ENCODE assay signal across 8 cellular contexts in the genomic region with DNA sequence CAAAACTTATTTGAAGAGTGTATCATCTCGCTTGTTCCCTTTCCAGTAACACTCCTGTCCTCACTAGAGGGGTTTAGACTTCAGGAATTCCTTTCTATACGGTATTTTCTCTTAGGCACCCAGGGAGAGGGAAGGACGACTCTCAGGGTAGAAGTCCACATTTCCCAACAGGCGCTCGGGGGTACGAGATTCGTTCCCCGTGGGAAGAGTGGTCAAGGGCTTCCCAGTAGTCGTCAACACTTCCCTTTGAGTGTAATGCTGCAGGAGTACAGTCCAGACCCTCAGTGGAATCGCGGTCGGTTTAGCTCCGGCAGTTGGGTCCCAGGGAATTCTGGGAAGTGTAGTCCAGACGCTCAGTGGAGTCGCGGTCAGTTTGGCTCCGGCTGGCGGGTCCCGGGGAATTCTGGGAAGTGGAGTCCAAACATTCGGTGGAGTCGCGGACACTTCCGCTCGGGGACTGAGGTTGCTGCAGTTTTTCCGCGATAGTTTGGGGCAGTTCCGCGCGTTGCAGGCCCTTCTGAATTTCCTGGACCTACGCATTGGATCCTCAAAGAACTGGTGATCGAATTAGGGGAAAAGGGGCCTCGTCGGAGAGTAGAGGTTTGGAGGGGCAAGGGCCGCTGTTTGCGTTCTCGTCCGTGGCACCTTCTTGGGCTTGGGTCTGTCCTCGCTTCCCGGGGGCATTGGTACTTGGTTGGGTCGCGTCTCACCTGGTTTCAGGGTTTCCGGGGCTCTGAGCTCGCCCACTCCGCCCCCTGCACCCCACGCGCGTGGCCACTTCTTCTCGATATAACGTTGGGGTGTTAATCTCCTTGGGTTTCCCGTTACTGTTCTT. TPM values are rescaled to one million over a fixed set of nuclear protein-coding genes. Genes with fewer than 3 reads are reported as not detected.
DNase-seq lines count a peak whose midpoint lies in the region; ATAC-seq and TF ChIP-seq lines count a peak whose summit lies in the region.

A gene (plus strand): TSS at position 431 of the 835 bp plus-strand sequence. CDS start 3,513 bp downstream, outside the sequence.

- peak within 1 kb of the TSS; percentile 74 for H3K4me3 ChIP-seq in Caco-2 (ENCODE audit: low read depth, low read length)
- H3K4me3 ChIP-seq in PC-9, result peak within 1 kb of the TSS; percentile 65
- peak within 1 kb of the TSS; percentile 90 to 97 for H3K4me3 ChIP-seq in esophagus (ENCODE audit: low read depth in 1 of 2, low read length in 2 of 2)
- H3K4me3 ChIP-seq in muscle layer of colon (ENCODE audit: low read depth in 1 of 2, low read length in 2 of 2), result peak within 1 kb of the TSS; percentile 88 to 93

- peak; percentile 85 for ATAC-seq in GM21529 (IDR thresholded peaks at IDR 0.05; ENCODE audit: unreplicated experiment)

- peak within 1 kb of the TSS; percentile 97 for H3K4me2 ChIP-seq in PC-9

- H3K36me3 Mint-ChIP-seq in Caco-2 (ENCODE audit: insufficient read depth, unreplicated experiment), result peaks cover 20% of the 10 kb centered on the region

- WGBS in esophagus, 2 donors, result 0% methylated on average over 50 of the region's 50 CpGs

- peaks cover 20% of the 10 kb centered on the region for H3K79me2 ChIP-seq in PC-9 (ENCODE audit: low read depth)

- TF ChIP-seq RAD21 in Ishikawa (IDR thresholded peaks at IDR 0.05; ENCODE audit: low read depth), result no peak

- peaks cover 9% of the 10 kb centered on the region; the same call in 1 of the 2 replicates for H3F3A ChIP-seq in PC-9 (ENCODE audit: insufficient read depth, low read depth)

- CTCF ChIA-PET in Caco-2 (lab: Charles Lee), result interaction anchor here (1.1 kb wide), 1 partner anchor 43 kb away, joined by 3 read pairs; no protein-coding TSS in a partner anchor
- CTCF ChIA-PET in PC-9 (lab: Charles Lee), result no interaction called here

- H3K27me3 ChIP-seq in Caco-2 (replicated peaks; ENCODE audit: control insufficient read depth, insufficient read depth, low read length), result no peaks in the 10 kb centered on the region
- no peaks in the 10 kb centered on the region for H3K27me3 ChIP-seq in PC-9 (ENCODE audit: insufficient read depth, low read depth)
- no peaks in the 10 kb centered on the region for H3K27me3 ChIP-seq in esophagus (ENCODE audit: control insufficient read depth in 1 of 2, insufficient read depth in 2 of 2, low read length in 2 of 2)
- H3K27me3 ChIP-seq in muscle layer of colon (ENCODE audit: control insufficient read depth in 1 of 2, insufficient read depth in 2 of 2, low read length in 2 of 2), result no peaks in the 10 kb centered on the region

- H3K9me3 ChIP-seq in Caco-2 (no peaks in the 10 kb centered on the region), PC-9 (ENCODE audit: insufficient read depth, low read depth) (0 out of 2 replicates have a peak, but pooled peaks cover 3% of the 10 kb centered on the region), esophagus (ENCODE audit: control insufficient read depth in 2 of 2, insufficient read depth in 1 of 2, low read depth in 1 of 2, low read length in 1 of 2) (peaks cover 0 to 2% of the 10 kb centered on the region in 2 donors), muscle layer of colon (ENCODE audit: low read length) (no peaks in the 10 kb centered on the region)

- H3K36me3 ChIP-seq in Caco-2 (ENCODE audit: control insufficient read depth, insufficient read depth, low read length) (no peaks in the 10 kb centered on the region), PC-9 (ENCODE audit: low read depth) (peaks cover 17% of the 10 kb centered on the region), esophagus (ENCODE audit: control insufficient read depth in 2 of 2, insufficient read depth in 2 of 2, low read length in 1 of 2) (peaks cover 0 to 2% of the 10 kb centered on the region in 2 donors), muscle layer of colon (ENCODE audit: insufficient read depth, low read length) (peaks cover 20% of the 10 kb centered on the region)

- no peaks in the 10 kb centered on the region for H3K4me1 Mint-ChIP-seq in Caco-2 (ENCODE audit: low read depth, unreplicated experiment)

- H4K20me1 ChIP-seq in PC-9 (ENCODE audit: insufficient read depth), result no peaks in the 10 kb centered on the region

- H3K9me2 ChIP-seq in PC-9 (ENCODE audit: insufficient read depth), result no peaks in the 10 kb centered on the region

- POLR2A ChIA-PET in Caco-2 (lab: Charles Lee) (interaction anchor here (0.6 to 1.7 kb wide), 4 partner anchors 43 to 344 kb away, joined by 3 to 7 read pairs (median 4); a partner anchor contains a TSS), PC-9 (lab: Charles Lee; ENCODE audit: unreplicated experiment) (interaction anchor here (0.9 kb wide), 1 partner anchor 551 kb away, joined by 3 read pairs; no protein-coding TSS in a partner anchor)

- DNase-seq in Caco-2 (peak; percentile 92 to 94), PC-9 (peak; percentile 85)
- peak; percentile 74 for DNase-seq in activated T-cell treated with anti-CD3 and anti-CD28 coated beads, Interleukin-2, amount 50 U/mL, for 1 hour
- DNase-seq in stimulated activated CD8-positive, alpha-beta memory T cell treated with anti-CD3 and anti-CD28 coated beads, Interleukin-7, amount 100 ng/mL, for 1 hour (ENCODE audit: low read depth in 2 of 2), result peak; percentile 58 to 65

- H3K9me3 Mint-ChIP-seq in Caco-2 (ENCODE audit: unreplicated experiment), result no peaks in the 10 kb centered on the region

- intact Hi-C loops in Caco-2 (cut with micrococcal nuclease; ENCODE audit: unreplicated experiment) (loop anchor here (1.0 to 5.0 kb wide), 8 partner anchors 19 to 143 kb away; a partner anchor contains a TSS), PC-9 (cut with micrococcal nuclease; ENCODE audit: unreplicated experiment) (loop anchor here (1.0 to 2.0 kb wide), 4 partner anchors 19 to 110 kb away; a partner anchor contains a TSS)

- TF ChIP-seq CTCF in Caco-2 (IDR thresholded peaks at IDR 0.05; ENCODE audit: insufficient read depth in 1 of 2, low read depth in 1 of 2, low read length in 1 of 2, severe bottlenecking in 1 of 2, unreplicated experiment in 1 of 2) (no peak), PC-9 (conservative IDR thresholded peaks at IDR 0.05) (no peak)

- H3K27ac Mint-ChIP-seq in Caco-2 (ENCODE audit: unreplicated experiment), result peak within 1 kb of the TSS; percentile 90

- TF ChIP-seq EP300 in Ishikawa (IDR thresholded peaks at IDR 0.05; ENCODE audit: borderline replicate concordance), result no peak

- H3K27ac ChIP-seq in PC-9 (peak within 1 kb of the TSS; percentile 10; the same call in 1 of the 2 replicates), esophagus (ENCODE audit: low read depth in 2 of 2, low read length in 1 of 2) (peak within 1 kb of the TSS; percentile 50 to 85), muscle layer of colon (ENCODE audit: low read depth, low read length) (peak within 1 kb of the TSS; percentile 53)

- H3K9ac ChIP-seq in muscle layer of colon (ENCODE audit: low read length), result peak within 1 kb of the TSS; percentile 93

- peak within 1 kb of the TSS; percentile 92 for H3K4me3 Mint-ChIP-seq in Caco-2 (ENCODE audit: unreplicated experiment)

- no peaks in the 10 kb centered on the region for H3K4me1 ChIP-seq in Caco-2
- peaks cover 19% of the 10 kb centered on the region for H3K4me1 ChIP-seq in PC-9 (replicated peaks; ENCODE audit: insufficient read depth)
- H3K4me1 ChIP-seq in esophagus (ENCODE audit: control insufficient read depth in 2 of 2, insufficient read depth in 2 of 2, low read length in 1 of 2), result no peaks in the 10 kb centered on the region
- H3K4me1 ChIP-seq in muscle layer of colon (ENCODE audit: insufficient read depth, low read length), result peaks cover 5% of the 10 kb centered on the region

- no peaks in the 10 kb centered on the region for H3K27me3 Mint-ChIP-seq in Caco-2 (ENCODE audit: insufficient read depth, unreplicated experiment)

- H2AFZ ChIP-seq in PC-9, result peak within 1 kb of the TSS; percentile 100

- BruUV-seq in Caco-2 (replicated peaks; lab: Mats Ljungman, UMichigan) (no TSS peak), PC-9 (replicated peaks; lab: Mats Ljungman, UMichigan) (no TSS peak)

TF ChIP-seq in Ishikawa, 13 proteins besides CTCF, POLR2A, EP300 and RAD21 (continues in another document):
- TF ChIP-seq NFIC (IDR thresholded peaks at IDR 0.05), result no peak
- TF ChIP-seq, protein P1, sequence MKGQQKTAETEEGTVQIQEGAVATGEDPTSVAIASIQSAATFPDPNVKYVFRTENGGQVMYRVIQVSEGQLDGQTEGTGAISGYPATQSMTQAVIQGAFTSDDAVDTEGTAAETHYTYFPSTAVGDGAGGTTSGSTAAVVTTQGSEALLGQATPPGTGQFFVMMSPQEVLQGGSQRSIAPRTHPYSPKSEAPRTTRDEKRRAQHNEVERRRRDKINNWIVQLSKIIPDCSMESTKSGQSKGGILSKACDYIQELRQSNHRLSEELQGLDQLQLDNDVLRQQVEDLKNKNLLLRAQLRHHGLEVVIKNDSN (IDR thresholded peaks at IDR 0.05), result no peak; the same call in 1 of the 2 replicates
- TF ChIP-seq FOXM1 (IDR thresholded peaks at IDR 0.05; ENCODE audit: borderline replicate concordance, low read depth), result no peak
- TF ChIP-seq, protein P2, sequence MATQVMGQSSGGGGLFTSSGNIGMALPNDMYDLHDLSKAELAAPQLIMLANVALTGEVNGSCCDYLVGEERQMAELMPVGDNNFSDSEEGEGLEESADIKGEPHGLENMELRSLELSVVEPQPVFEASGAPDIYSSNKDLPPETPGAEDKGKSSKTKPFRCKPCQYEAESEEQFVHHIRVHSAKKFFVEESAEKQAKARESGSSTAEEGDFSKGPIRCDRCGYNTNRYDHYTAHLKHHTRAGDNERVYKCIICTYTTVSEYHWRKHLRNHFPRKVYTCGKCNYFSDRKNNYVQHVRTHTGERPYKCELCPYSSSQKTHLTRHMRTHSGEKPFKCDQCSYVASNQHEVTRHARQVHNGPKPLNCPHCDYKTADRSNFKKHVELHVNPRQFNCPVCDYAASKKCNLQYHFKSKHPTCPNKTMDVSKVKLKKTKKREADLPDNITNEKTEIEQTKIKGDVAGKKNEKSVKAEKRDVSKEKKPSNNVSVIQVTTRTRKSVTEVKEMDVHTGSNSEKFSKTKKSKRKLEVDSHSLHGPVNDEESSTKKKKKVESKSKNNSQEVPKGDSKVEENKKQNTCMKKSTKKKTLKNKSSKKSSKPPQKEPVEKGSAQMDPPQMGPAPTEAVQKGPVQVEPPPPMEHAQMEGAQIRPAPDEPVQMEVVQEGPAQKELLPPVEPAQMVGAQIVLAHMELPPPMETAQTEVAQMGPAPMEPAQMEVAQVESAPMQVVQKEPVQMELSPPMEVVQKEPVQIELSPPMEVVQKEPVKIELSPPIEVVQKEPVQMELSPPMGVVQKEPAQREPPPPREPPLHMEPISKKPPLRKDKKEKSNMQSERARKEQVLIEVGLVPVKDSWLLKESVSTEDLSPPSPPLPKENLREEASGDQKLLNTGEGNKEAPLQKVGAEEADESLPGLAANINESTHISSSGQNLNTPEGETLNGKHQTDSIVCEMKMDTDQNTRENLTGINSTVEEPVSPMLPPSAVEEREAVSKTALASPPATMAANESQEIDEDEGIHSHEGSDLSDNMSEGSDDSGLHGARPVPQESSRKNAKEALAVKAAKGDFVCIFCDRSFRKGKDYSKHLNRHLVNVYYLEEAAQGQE (IDR thresholded peaks at IDR 0.05; ENCODE audit: low read depth), result no peak
- TF ChIP-seq TAF1 (IDR thresholded peaks at IDR 0.05; ENCODE audit: low read depth), result peak; percentile 22; the same call in 1 of the 2 replicates
- TF ChIP-seq CREB1 (IDR thresholded peaks at IDR 0.05; ENCODE audit: low read depth), result peak; percentile 37; the same call in 1 of the 2 replicates
- peak; percentile 51 for TF ChIP-seq TCF12 (IDR thresholded peaks at IDR 0.05; ENCODE audit: low read depth)

RNA-seq across cellular contexts. Expression of the gene that starts here (rescaled TPM):
- total RNA-seq in Caco-2 (2022) (24.7 and 25.9 TPM in 2 replicates), PC-9 (2021) (29.3 and 30.9 TPM in 2 replicates)
- 10 to 100 TPM in 1 of 2 donors, 1 to 10 TPM in 1; 6.6 to 10.6 TPM for polyA plus RNA-seq in esophagus

Comparison
In these comparisons a context has a peak if more than half of its experiments do, and no peak if none do; other contexts are left out.
1. Peak in every context shown above with its lines: DNase-seq, ATAC-seq, H3K4me3 ChIP-seq and H3K27ac ChIP-seq.
2. H3K27ac ChIP-seq: peak in every context shown above with its lines; median percentile 68 in esophagus; 53 in muscle layer of colon; 10 in PC-9.